ENCODE assay signal across 8 cellular contexts in the genomic region with DNA sequence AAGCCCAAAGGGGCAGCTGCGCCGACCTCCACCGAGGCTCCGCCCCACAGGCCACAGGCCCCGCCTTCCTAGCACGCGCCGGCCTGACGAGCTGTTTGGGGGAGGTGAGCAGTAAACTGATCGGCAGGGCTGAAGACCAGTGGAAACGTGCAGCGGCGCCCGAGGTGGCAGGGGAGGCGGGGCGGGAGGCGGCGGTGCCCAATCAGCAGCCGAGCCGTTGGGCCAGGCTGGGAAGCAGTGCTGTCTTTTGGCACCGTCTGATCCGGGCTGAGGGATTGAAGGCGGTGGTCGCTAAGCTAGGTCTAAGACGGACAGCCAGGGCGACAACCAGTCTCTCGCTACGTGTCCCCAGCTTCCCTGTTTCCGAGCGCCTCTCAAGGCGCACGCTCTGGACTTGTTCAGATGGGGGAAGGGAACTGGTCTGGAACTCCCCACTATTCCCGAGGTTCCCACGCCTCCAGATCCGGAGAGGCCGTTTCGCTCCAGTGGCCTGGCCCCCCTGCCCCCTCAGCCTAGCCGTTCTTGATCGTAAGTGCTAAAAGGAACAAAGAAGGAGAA. TPM values are rescaled to one million over a fixed set of nuclear protein-coding genes. Genes with fewer than 3 reads are reported as not detected.
A peak's percentile ranks its signal among the peaks of the same experiment; 100 is the strongest.
DNase-seq lines count a peak whose midpoint lies in the region; ATAC-seq and TF ChIP-seq lines count a peak whose summit lies in the region.

A gene with protein sequence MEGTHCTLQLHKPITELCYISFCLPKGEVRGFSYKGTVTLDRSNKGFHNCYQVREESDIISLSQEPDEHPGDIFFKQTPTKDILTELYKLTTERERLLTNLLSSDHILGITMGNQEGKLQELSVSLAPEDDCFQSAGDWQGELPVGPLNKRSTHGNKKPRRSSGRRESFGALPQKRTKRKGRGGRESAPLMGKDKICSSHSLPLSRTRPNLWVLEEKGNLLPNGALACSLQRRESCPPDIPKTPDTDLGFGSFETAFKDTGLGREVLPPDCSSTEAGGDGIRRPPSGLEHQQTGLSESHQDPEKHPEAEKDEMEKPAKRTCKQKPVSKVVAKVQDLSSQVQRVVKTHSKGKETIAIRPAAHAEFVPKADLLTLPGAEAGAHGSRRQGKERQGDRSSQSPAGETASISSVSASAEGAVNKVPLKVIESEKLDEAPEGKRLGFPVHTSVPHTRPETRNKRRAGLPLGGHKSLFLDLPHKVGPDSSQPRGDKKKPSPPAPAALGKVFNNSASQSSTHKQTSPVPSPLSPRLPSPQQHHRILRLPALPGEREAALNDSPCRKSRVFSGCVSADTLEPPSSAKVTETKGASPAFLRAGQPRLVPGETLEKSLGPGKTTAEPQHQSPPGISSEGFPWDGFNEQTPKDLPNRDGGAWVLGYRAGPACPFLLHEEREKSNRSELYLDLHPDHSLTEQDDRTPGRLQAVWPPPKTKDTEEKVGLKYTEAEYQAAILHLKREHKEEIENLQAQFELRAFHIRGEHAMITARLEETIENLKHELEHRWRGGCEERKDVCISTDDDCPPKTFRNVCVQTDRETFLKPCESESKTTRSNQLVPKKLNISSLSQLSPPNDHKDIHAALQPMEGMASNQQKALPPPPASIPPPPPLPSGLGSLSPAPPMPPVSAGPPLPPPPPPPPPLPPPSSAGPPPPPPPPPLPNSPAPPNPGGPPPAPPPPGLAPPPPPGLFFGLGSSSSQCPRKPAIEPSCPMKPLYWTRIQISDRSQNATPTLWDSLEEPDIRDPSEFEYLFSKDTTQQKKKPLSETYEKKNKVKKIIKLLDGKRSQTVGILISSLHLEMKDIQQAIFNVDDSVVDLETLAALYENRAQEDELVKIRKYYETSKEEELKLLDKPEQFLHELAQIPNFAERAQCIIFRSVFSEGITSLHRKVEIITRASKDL (N-terminal part only) (minus strand): TSS at position 11 of the 558 bp plus-strand sequence. CDS start 39,800 bp downstream, outside the sequence.

- ATAC-seq in GM21737 (IDR thresholded peaks at IDR 0.05; ENCODE audit: unreplicated experiment) (peak; percentile 98), Right ventricle myocardium superior (ENCODE audit: poor library complexity) (peak; percentile 100)

- H4K20me1 ChIP-seq in osteoblast (ENCODE audit: insufficient read depth, low read length): no peaks in the 10 kb centered on the region

- H3K27ac ChIP-seq in osteoblast (ENCODE audit: low read depth, low read length): peak within 1 kb of the TSS; percentile 41
- peak within 1 kb of the TSS; percentile 58 for H3K27ac ChIP-seq in substantia nigra (ENCODE audit: low read depth, low read length, poor library complexity, severe bottlenecking)

- H3K9me3 ChIP-seq in adipocyte (ENCODE audit: control insufficient read depth, low read length) (no peaks in the 10 kb centered on the region), osteoblast (ENCODE audit: low read depth, low read length) (no peaks in the 10 kb centered on the region)

- H3K36me3 ChIP-seq in adipocyte (ENCODE audit: control insufficient read depth, insufficient read depth, low read length, severe bottlenecking) (no peaks in the 10 kb centered on the region), osteoblast (ENCODE audit: insufficient read depth, low read length) (no peaks in the 10 kb centered on the region)

- H3K4me3 ChIP-seq in adipocyte (ENCODE audit: low read length): peak within 1 kb of the TSS; percentile 92
- H3K4me3 ChIP-seq in osteoblast (ENCODE audit: insufficient read depth, low read length): peak within 1 kb of the TSS; percentile 70

- intact Hi-C loops in Right ventricle myocardium superior (cut with DNase I): no loop called here

- peaks cover 38% of the 10 kb centered on the region for H3K27me3 ChIP-seq in adipocyte (replicated peaks; ENCODE audit: control insufficient read depth, insufficient read depth, low read length)
- H3K27me3 ChIP-seq in osteoblast (ENCODE audit: insufficient read depth, low read length): peaks cover 40% of the 10 kb centered on the region

- H3K9ac ChIP-seq in adipocyte (ENCODE audit: low read length): peak within 1 kb of the TSS; percentile 69

- H3K79me2 ChIP-seq in osteoblast (ENCODE audit: insufficient read depth, low read length): no peaks in the 10 kb centered on the region

- peak; percentile 73 for DNase-seq in DMS153 (lab: John Stamatoyannopoulos, UW)
- DNase-seq in LHCN-M2 (ENCODE audit: low read depth): peak; percentile 89
- peak; percentile 87 for DNase-seq in SW480 (ENCODE audit: low spot score)
- peak; percentile 97 for DNase-seq in adipocyte (ENCODE audit: low read depth)
- DNase-seq in Right ventricle myocardium superior: peak; percentile 96
- DNase-seq in osteoblast (ENCODE audit: insufficient read length, low spot score, missing footprints): peak; percentile 98
- peak; percentile 40 to 97 (median 90) for DNase-seq in substantia nigra (lab: John Stamatoyannopoulos, UW)

- no peak for TF ChIP-seq CTCF in osteoblast (IDR thresholded peaks at IDR 0.05; ENCODE audit: extremely low read depth, low read depth, low read length)

- H3K4me1 ChIP-seq in adipocyte (ENCODE audit: control insufficient read depth, insufficient read depth, low read length): peaks cover 7% of the 10 kb centered on the region
- no peaks in the 10 kb centered on the region for H3K4me1 ChIP-seq in osteoblast (ENCODE audit: insufficient read depth, low read length)

- H2AFZ ChIP-seq in osteoblast (ENCODE audit: low read length): peak within 1 kb of the TSS; percentile 90

- H3K4me2 ChIP-seq in osteoblast (ENCODE audit: insufficient read depth, low read length): peak within 1 kb of the TSS; percentile 80

RNA-seq across cellular contexts. Expression of the gene that starts here (rescaled TPM):
- total RNA-seq in LHCN-M2 (2014; rRNA removed): 17.9 and 21.9 TPM in 2 replicates
- polyA plus RNA-seq in LHCN-M2 (2012): 3.8 TPM
- 2.9 TPM for total RNA-seq in Right ventricle myocardium superior
- total RNA-seq in osteoblast: 9.0 and 11.2 TPM in 2 replicates

Comparison
In these comparisons a context has a peak if more than half of its experiments do, and no peak if none do; other contexts are left out.
1. Peak in every context shown above with its lines: DNase-seq, ATAC-seq, H3K4me3 ChIP-seq and H3K27ac ChIP-seq.